Comparison of ENCODE assay signal across 1 cellular context in the genomic region with DNA sequence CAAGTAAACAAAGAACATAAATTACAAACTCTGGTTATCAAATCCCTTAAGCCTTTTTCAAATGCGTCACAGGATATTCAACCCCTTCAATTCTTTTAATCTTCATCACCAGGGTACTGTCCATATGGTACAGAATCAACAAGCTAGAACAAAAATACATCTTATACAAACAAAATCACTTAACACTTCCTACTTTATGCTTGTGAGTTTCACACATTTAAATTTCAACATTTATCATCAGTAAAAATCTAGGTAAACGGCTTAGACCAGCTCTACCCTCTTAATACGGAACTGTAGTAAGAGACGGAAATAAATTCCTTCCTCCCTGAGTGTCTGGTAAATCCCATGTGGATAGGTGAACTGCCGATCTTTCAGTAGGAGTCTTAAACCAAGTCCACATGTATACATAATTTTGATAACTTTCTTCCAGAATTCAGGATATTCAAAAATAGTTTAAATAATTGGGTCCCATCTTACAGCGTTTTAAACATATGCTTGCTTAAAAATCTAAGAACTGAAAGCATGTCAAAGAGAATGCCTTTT.
TF ChIP-seq lines count a peak whose summit lies in the region.

No MANE protein-coding gene starts in this region.

TF ChIP-seq in HEK293T, 16 proteins besides CTCF, POLR2A, EP300 and RAD21:
- no peak for TF ChIP-seq L3MBTL2 (conservative IDR thresholded peaks at IDR 0.05)
- no peak for TF ChIP-seq ARNT (IDR thresholded peaks at IDR 0.05)
- no peak for TF ChIP-seq FOXM1 (IDR thresholded peaks at IDR 0.05; ENCODE audit: borderline replicate concordance)
- no peak for TF ChIP-seq PKNOX1 (IDR thresholded peaks at IDR 0.05)
- no peak for TF ChIP-seq SP1 (IDR thresholded peaks at IDR 0.05)
- TF ChIP-seq NFRKB (IDR thresholded peaks at IDR 0.05) = no peak
- no peak for TF ChIP-seq CTBP1 (IDR thresholded peaks at IDR 0.05; ENCODE audit: borderline replicate concordance)
